ENCODE assay signal across 30 cellular contexts in genomic region chr14:100781952-100782351, GRCh38. TPM values are rescaled to one million over a fixed set of nuclear protein-coding genes. Genes with fewer than 3 reads are reported as not detected.
"Had no signal": no experiment of that assay in that cellular context is flagged by ENCODE, and none has a peak within 500 bp of the region (broad histone marks: within the 10 kb centered on the region; RNA-seq: fewer than 3 reads in every experiment).

No MANE protein-coding gene starts in this region.

- H3K27me3 ChIP-seq: tibial nerve had no signal

- H3K36me3 ChIP-seq: gastrocnemius medialis, suprapubic skin, tibial nerve had no signal

- H3K4me1 Mint-ChIP-seq: activated B cell treated with CpG ODN at 0.5 μM for 24 hours; central memory CD8-positive, alpha-beta T cell; stimulated activated naive B cell treated with anti-CD40 and anti-IgM and Interleukin-4, amounts not matched to agents 10 μg/mL and 1 μg/mL and 100 μg/mL, for 72 hours had no signal

- H3K4me3 Mint-ChIP-seq: activated B cell treated with CpG ODN at 0.5 μM for 24 hours; activated CD8-positive, alpha-beta T cell treated with anti-CD3 and anti-CD28 coated beads for 36 hours; activated naive CD8-positive, alpha-beta T cell; central memory CD8-positive, alpha-beta T cell; mesothelial cell of epicardium; naive B cell; stimulated activated naive B cell treated with anti-CD40 and anti-IgM and Interleukin-4, amounts not matched to agents 10 μg/mL and 1 μg/mL and 100 μg/mL, for 72 hours; T-helper 2 cell treated with Interferon-gamma antibody and Interleukin-4, amounts not matched to agents 5 μg/mL and 100 μg/mL, for 36 hours had no signal

- H3K27ac ChIP-seq: gastrocnemius medialis, suprapubic skin, tibial nerve had no signal

- H3K9me3 Mint-ChIP-seq: activated B cell treated with CpG ODN at 0.5 μM for 24 hours; activated CD8-positive, alpha-beta T cell treated with anti-CD3 and anti-CD28 coated beads for 36 hours; activated T-helper 2 cell treated with anti-CD3 and anti-CD28 coated beads, Interferon-gamma antibody, Interleukin-2, Interleukin-4, amounts not matched to agents 10 μg/mL and 5 μg/mL and 100 μg/mL, durations not matched to agents 14 hours and 24 hours and 36 hours; central memory CD8-positive, alpha-beta T cell; mesothelial cell of epicardium; stimulated activated naive B cell treated with anti-CD40 and anti-IgM and Interleukin-4, amounts not matched to agents 10 μg/mL and 1 μg/mL and 100 μg/mL, for 72 hours; T-helper 2 cell treated with Interferon-gamma antibody and Interleukin-4, amounts not matched to agents 5 μg/mL and 100 μg/mL, for 36 hours had no signal

- H3K27ac Mint-ChIP-seq: activated B cell treated with CpG ODN at 0.5 μM for 24 hours; activated CD8-positive, alpha-beta T cell treated with anti-CD3 and anti-CD28 coated beads for 36 hours; activated naive CD8-positive, alpha-beta T cell; activated T-helper 2 cell treated with anti-CD3 and anti-CD28 coated beads, Interferon-gamma antibody, Interleukin-2, Interleukin-4, amounts not matched to agents 10 μg/mL and 5 μg/mL and 100 μg/mL, durations not matched to agents 14 hours and 24 hours and 36 hours; mesothelial cell of epicardium; naive B cell; stimulated activated naive B cell treated with anti-CD40 and anti-IgM and Interleukin-4, amounts not matched to agents 10 μg/mL and 1 μg/mL and 100 μg/mL, for 72 hours; T-helper 2 cell treated with Interferon-gamma antibody and Interleukin-4, amounts not matched to agents 5 μg/mL and 100 μg/mL, for 36 hours had no signal

- H3K9me3 ChIP-seq: gastrocnemius medialis, suprapubic skin, tibial nerve had no signal

- H3K27me3 Mint-ChIP-seq: activated B cell treated with CpG ODN at 0.5 μM for 24 hours; activated CD8-positive, alpha-beta T cell treated with anti-CD3 and anti-CD28 coated beads for 36 hours; activated naive CD8-positive, alpha-beta T cell had no signal

- H3K36me3 Mint-ChIP-seq: activated naive CD8-positive, alpha-beta T cell; mesothelial cell of epicardium; naive B cell; stimulated activated naive B cell treated with anti-CD40 and anti-IgM and Interleukin-4, amounts not matched to agents 10 μg/mL and 1 μg/mL and 100 μg/mL, for 72 hours had no signal

- ATAC-seq: activated CD8-positive, alpha-beta T cell treated with anti-CD3 and anti-CD28 coated beads for 36 hours; gastrocnemius medialis; left cardiac atrium; left ventricle myocardium superior; stimulated activated naive B cell treated with anti-CD40 and anti-IgM and Interleukin-4, amounts not matched to agents 10 μg/mL and 1 μg/mL and 100 μg/mL, for 72 hours had no signal

- DNase-seq: activated B cell treated with CpG ODN at 0.5 μM for 24 hours; activated CD4-positive, alpha-beta T cell treated with anti-CD3 and anti-CD28 coated beads, Interleukin-2, amount 50 U/mL, for 1 hour; activated CD8-positive, alpha-beta T cell treated with anti-CD3 and anti-CD28 coated beads for 36 hours; activated naive CD4-positive, alpha-beta T cell treated with Interleukin-2 at 50 U/mL for 16 hours; activated T-cell treated with anti-CD3 and anti-CD28 coated beads, Interleukin-2, amount 50 U/mL, for 48 hours; effector memory CD4-positive, alpha-beta T cell; erythroblast; glutamatergic neuron; left cardiac atrium; left ventricle myocardium superior; naive B cell; occipital lobe; stimulated activated CD4-positive, alpha-beta T cell treated with anti-CD3 and anti-CD28 coated beads, Interleukin-15, amount 100 ng/mL, for 24 hours; stimulated activated CD4-positive, alpha-beta T cell treated with anti-CD3 and anti-CD28 coated beads, Interleukin-2, amount 100 ng/mL, for 24 hours; stimulated activated naive B cell treated with anti-CD40 and anti-IgM and Interleukin-4, amounts not matched to agents 10 μg/mL and 1 μg/mL and 100 μg/mL, for 72 hours; T-helper 1 cell had no signal

- H3K4me1 ChIP-seq: suprapubic skin, tibial nerve had no signal

- H3K4me3 ChIP-seq: gastrocnemius medialis, smooth muscle cell, suprapubic skin, tibial nerve had no signal

RNA-seq across cellular contexts. Expression of gene MEG3, which starts 44.0 kb away (rescaled TPM):
- total RNA-seq: activated B cell treated with CpG ODN at 0.5 μM for 24 hours; activated CD8-positive, alpha-beta T cell treated with anti-CD3 and anti-CD28 coated beads for 36 hours; activated T-helper 2 cell treated with anti-CD3 and anti-CD28 coated beads, Interferon-gamma antibody, Interleukin-2, Interleukin-4, amounts not matched to agents 10 μg/mL and 5 μg/mL and 100 μg/mL, durations not matched to agents 14 hours and 24 hours and 36 hours; smooth muscle cell had no signal
- polyA plus RNA-seq: neural cell, smooth muscle cell had no signal

RNA-seq across cellular contexts. Expression of gene DLK1, which starts 55.3 kb away (rescaled TPM):
- total RNA-seq: activated B cell treated with CpG ODN at 0.5 μM for 24 hours; activated CD8-positive, alpha-beta T cell treated with anti-CD3 and anti-CD28 coated beads for 36 hours; activated T-helper 2 cell treated with anti-CD3 and anti-CD28 coated beads, Interferon-gamma antibody, Interleukin-2, Interleukin-4, amounts not matched to agents 10 μg/mL and 5 μg/mL and 100 μg/mL, durations not matched to agents 14 hours and 24 hours and 36 hours; bronchial epithelial cell; dermis microvascular lymphatic vessel endothelial cell; lung microvascular endothelial cell; renal cortical epithelial cell; suprapubic skin; tibial nerve had no signal
